In the genomic region with DNA sequence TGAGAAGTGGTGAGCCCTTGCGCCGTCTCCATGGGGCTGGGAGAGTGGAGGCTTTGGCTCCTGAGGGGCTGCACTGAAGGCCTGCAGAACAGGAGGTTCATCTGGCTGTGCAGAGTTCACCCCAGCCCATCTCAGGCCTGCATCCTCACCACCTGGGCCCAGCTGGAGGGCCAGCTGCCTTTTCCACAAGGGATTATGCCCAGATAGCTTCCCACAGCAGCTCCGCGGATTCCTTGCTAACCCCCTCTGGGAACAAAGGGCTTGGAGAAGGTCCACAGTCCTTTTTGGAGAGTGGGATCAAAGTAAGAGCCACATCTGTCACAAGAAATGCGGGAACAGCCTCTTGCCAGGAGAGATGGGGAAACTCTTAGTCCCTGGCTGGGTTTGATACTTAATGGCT, we compare ENCODE assay signal across 24 cellular contexts.
A peak's percentile ranks its signal among the peaks of the same experiment; 100 is the strongest.
DNase-seq lines count a peak whose midpoint lies in the region; ATAC-seq, FAIRE-seq and TF ChIP-seq lines count a peak whose summit lies in the region.
"Had no signal": no experiment of that assay in that cellular context is flagged by ENCODE, and none has a peak within 500 bp of the region (broad histone marks: within the 10 kb centered on the region; RNA-seq: fewer than 3 reads in every experiment).

No MANE protein-coding gene starts in this region.

- H2BK15ac ChIP-seq in H1 (ENCODE audit: low read length) (no peak overlapping the region), neuronal stem cell (ENCODE audit: low read length) (peak overlapping the region; percentile 93)

- peak overlapping the region; percentile 14; the same call in 1 of the 2 replicates for H4K8ac ChIP-seq in H1 (ENCODE audit: extremely low read depth, insufficient read depth, low read length)
- H4K8ac ChIP-seq in neuronal stem cell (ENCODE audit: low read depth, low read length) = no peak overlapping the region

- no peaks in the 10 kb centered on the region for H4K20me1 ChIP-seq in H1 (replicated peaks in 1 of 2; ENCODE audit: control insufficient read depth in 1 of 2, insufficient read depth in 2 of 2, low read length in 2 of 2)

- TF ChIP-seq POLR2A in H1 (IDR thresholded peaks at IDR 0.05; ENCODE audit: control extremely low read depth in 1 of 2, low read depth in 2 of 2, low read length in 2 of 2) = no peak

- peaks cover 84% of the 10 kb centered on the region for H3K4me1 Mint-ChIP-seq in CD14-positive monocyte

- no peak overlapping the region for H2AK5ac ChIP-seq in H1 (ENCODE audit: low read depth, low read length)
- H2AK5ac ChIP-seq in neuronal stem cell (ENCODE audit: low read depth, low read length) = peak overlapping the region; percentile 71

- no peak for TF ChIP-seq RAD21 in H1 (IDR thresholded peaks at IDR 0.05 in 1 of 2, conservative IDR thresholded peaks at IDR 0.05 in 1 of 2; ENCODE audit: low read depth in 2 of 2, low read length in 2 of 2)

- DNase-seq in Right ventricle myocardium inferior (ENCODE audit: missing footprints) (peak; percentile 76), right cardiac atrium (no peak), CD14-positive monocyte (ENCODE audit: low spot score) (no peak), H1 (ENCODE audit: low read depth in 1 of 2, low spot score in 2 of 2) (no peak), neuronal stem cell (ENCODE audit: low spot score) (no peak), DMS153 (lab: John Stamatoyannopoulos, UW) (no peak), A673 (ENCODE audit: low spot score) (no peak)
- DNase-seq: Calu3, DMS53, GM23248, H9, Karpas-422, MV-4-11, NCI-H1105, NCI-H1436 treated with DMSO at 0.1 percent for 48 hours, NCI-H187 treated with DMSO at 0.1 percent for 48 hours, NCI-H2107, NCI-H2227 treated with DMSO at 0.1 percent for 48 hours had no signal

- TF ChIP-seq CTCF in CD14-positive monocyte (IDR thresholded peaks at IDR 0.05) = no peak
- TF ChIP-seq CTCF in H1 (IDR thresholded peaks at IDR 0.05; ENCODE audit: control extremely low read depth in 1 of 3, insufficient read depth in 1 of 3, low read depth in 1 of 3, low read length in 3 of 3) = no peak
- TF ChIP-seq CTCF in A673 (conservative IDR thresholded peaks at IDR 0.05; ENCODE audit: low read depth, low read length) = no peak

- FAIRE-seq in H1 (lab: Jason Lieb, UNC) = no peak
- FAIRE-seq: A204.1, GM18507, HepG2, RCC 7860 had no signal

- H3K4ac ChIP-seq in H1 (replicated peaks; ENCODE audit: insufficient read length, low read depth, low read length) (no peak overlapping the region), neuronal stem cell (ENCODE audit: low read length) (no peak overlapping the region)

- peak overlapping the region in 4 of 7 donors; percentile 8 to 85 (median 56) for H3K27ac Mint-ChIP-seq in CD14-positive monocyte
- H3K27ac Mint-ChIP-seq: H9 had no signal

- H3K14ac ChIP-seq in H1 (ENCODE audit: insufficient read length) = no peak overlapping the region
- no peak overlapping the region for H3K14ac ChIP-seq in neuronal stem cell (ENCODE audit: low read length)

- POLR2A ChIA-PET in H1 (lab: Charles Lee; ENCODE audit: partially characterized antibody) = no interaction called here
- POLR2A ChIA-PET in A673 (lab: Charles Lee; ENCODE audit: low non-redundant PET) = no interaction called here

- no peak overlapping the region for H2BK120ac ChIP-seq in H1 (replicated peaks; ENCODE audit: low read depth, low read length)
- peak overlapping the region; percentile 64 for H2BK120ac ChIP-seq in neuronal stem cell (ENCODE audit: low read depth, low read length)

- CTCF ChIA-PET in H1 (lab: Charles Lee; ENCODE audit: partially characterized antibody) = interaction anchor here (0.8 to 2.2 kb wide), 3 partner anchors 32 to 166 kb away, joined by 3 to 8 read pairs (median 5); no protein-coding TSS in a partner anchor
- CTCF ChIA-PET in A673 (lab: Charles Lee) = no interaction called here

- H3K4me3 Mint-ChIP-seq in CD14-positive monocyte = no peak overlapping the region
- H3K4me3 Mint-ChIP-seq: H9 had no signal

- no peak overlapping the region for H3K23ac ChIP-seq in H1 (ENCODE audit: insufficient read length)
- no peak overlapping the region for H3K23ac ChIP-seq in neuronal stem cell (ENCODE audit: low read depth, low read length, poor library complexity)

- H2BK20ac ChIP-seq in H1 (ENCODE audit: low read length) = no peak overlapping the region

- TF ChIP-seq EP300 in H1 (IDR thresholded peaks at IDR 0.05; ENCODE audit: borderline replicate concordance in 1 of 2, low read depth in 2 of 2, low read length in 2 of 2) = no peak

- H3K23me2 ChIP-seq in H1 (ENCODE audit: low read depth, low read length) = no peaks in the 10 kb centered on the region

- H3K27me3 ChIP-seq in right cardiac atrium (ENCODE audit: control insufficient read depth, insufficient read depth) = no peaks in the 10 kb centered on the region
- no peaks in the 10 kb centered on the region; a peak in 1 of 7 replicates for H3K27me3 ChIP-seq in H1 (replicated peaks in 1 of 4; ENCODE audit: control insufficient read depth in 3 of 4, extremely low read depth in 1 of 4, insufficient read depth in 3 of 4, low read length in 3 of 4)
- no peaks in the 10 kb centered on the region for H3K27me3 ChIP-seq in neuronal stem cell (ENCODE audit: control insufficient read depth in 3 of 3, insufficient read depth in 3 of 3, low read depth in 1 of 3, low read length in 3 of 3)
- H3K27me3 ChIP-seq in A673 (replicated peaks; ENCODE audit: insufficient read depth, low read depth, low read length, poor library complexity) = no peaks in the 10 kb centered on the region
- H3K27me3 ChIP-seq: SJSA1 had no signal

- H3K27ac ChIP-seq in right cardiac atrium (ENCODE audit: low read length) (no peak overlapping the region), H1 (ENCODE audit: low read depth, low read length) (no peak overlapping the region), neuronal stem cell (replicated peaks; ENCODE audit: low read length) (no peak overlapping the region), A673 (ENCODE audit: low read depth, low read length, poor library complexity, severe bottlenecking) (no peak overlapping the region)
- H3K27ac ChIP-seq: GM23248, SJSA1 had no signal

- no TSS peak for BruUV-seq in A673 (replicated peaks; lab: Mats Ljungman, UMichigan)

- H3K9ac ChIP-seq in H1 (replicated peaks in 1 of 4; ENCODE audit: extremely low read depth in 1 of 4, low read depth in 3 of 4, low read length in 3 of 4) (no peak overlapping the region), neuronal stem cell (ENCODE audit: low read depth, low read length, poor library complexity) (no peak overlapping the region)
- H3K9ac ChIP-seq: GM23248 had no signal

- H3K18ac ChIP-seq in H1 (ENCODE audit: extremely low read depth, low read length) (no peak overlapping the region), neuronal stem cell (ENCODE audit: low read length) (peak overlapping the region; percentile 87)

- WGBS in right cardiac atrium = 74% methylated on average over 5 of the region's 5 CpGs
- 83% methylated on average over 5 of the region's 5 CpGs; no CpG with 5 or more reads in 1 of the 2 experiments for WGBS in H1 (ENCODE audit: extremely low coverage in 1 of 2, insufficient coverage in 1 of 2, insufficient read length in 1 of 2, insufficient replicate concordance in 2 of 2, low coverage in 1 of 2, low lambda C conversion rate in 2 of 2, missing lambda C conversion rate in 1 of 2), 2 experiments
- WGBS in neuronal stem cell (ENCODE audit: extremely low coverage in 2 of 2, insufficient read length in 2 of 2, insufficient replicate concordance in 1 of 2), 2 donors = no CpG with 5 or more reads among the region's 5 CpGs

- no peaks in the 10 kb centered on the region for H3K36me3 Mint-ChIP-seq in CD14-positive monocyte

- H4K5ac ChIP-seq in H1 (ENCODE audit: insufficient read length, low read depth, low read length) = no peak overlapping the region

- no peak overlapping the region for H3K56ac ChIP-seq in H1 (replicated peaks; ENCODE audit: insufficient read length, low read depth, low read length)

- H2BK12ac ChIP-seq in H1 (ENCODE audit: low read depth, low read length) (no peak overlapping the region), neuronal stem cell (ENCODE audit: low read length) (no peak overlapping the region)

- H3K4me2 ChIP-seq in H1 (ENCODE audit: insufficient read depth in 1 of 2, low read depth in 2 of 2, low read length in 2 of 2) (no peak overlapping the region), neuronal stem cell (ENCODE audit: insufficient read depth, low read length, poor library complexity, severe bottlenecking) (no peak overlapping the region)

- H2AFZ ChIP-seq in H1 (ENCODE audit: low read length) = no peak overlapping the region
- H2AFZ ChIP-seq in neuronal stem cell (ENCODE audit: low read length) = no peak overlapping the region
- H2AFZ ChIP-seq: GM23248 had no signal

- H3K4me1 ChIP-seq in right cardiac atrium (ENCODE audit: control insufficient read depth, insufficient read depth, low read length) (peaks cover 2% of the 10 kb centered on the region), H1 (replicated peaks in 1 of 4; ENCODE audit: control insufficient read depth in 3 of 4, insufficient read depth in 4 of 4, low read length in 3 of 4) (no peaks in the 10 kb centered on the region), neuronal stem cell (ENCODE audit: control insufficient read depth in 2 of 2, insufficient read depth in 1 of 2, low read depth in 1 of 2, low read length in 2 of 2) (peaks cover 0 to 3% of the 10 kb centered on the region in 2 donors), A673 (ENCODE audit: insufficient read depth, low read length, poor library complexity, severe bottlenecking) (no peaks in the 10 kb centered on the region)
- H3K4me1 ChIP-seq: SJSA1 had no signal

- intact Hi-C loops in Right ventricle myocardium inferior (cut with DNase I) = no loop called here
- intact Hi-C loops in right cardiac atrium (cut with DNase I) = no loop called here
- intact Hi-C loops in CD14-positive monocyte (cut with micrococcal nuclease) = no loop called here
- intact Hi-C loops in A673 (cut with micrococcal nuclease; ENCODE audit: unreplicated experiment) = no loop called here

- H3K4me3 ChIP-seq in right cardiac atrium (ENCODE audit: low read length) = no peak overlapping the region
- H3K4me3 ChIP-seq in H1 (ENCODE audit: extremely low read depth in 1 of 4, insufficient read depth in 2 of 4, low read depth in 3 of 4, low read length in 4 of 4) = no peak overlapping the region
- no peak overlapping the region for H3K4me3 ChIP-seq in neuronal stem cell (ENCODE audit: low read length in 2 of 2)
- no peak overlapping the region for H3K4me3 ChIP-seq in A673 (ENCODE audit: low read depth, low read length, poor library complexity, severe bottlenecking)
- H3K4me3 ChIP-seq: GM23248, SJSA1 had no signal

- peaks cover 0 to 2% (median 0%) of the 10 kb centered on the region in 3 donors for H3K27me3 Mint-ChIP-seq in CD14-positive monocyte (ENCODE audit: low read depth in 3 of 3)

- H2BK5ac ChIP-seq in H1 (ENCODE audit: low read depth, low read length) = no peak overlapping the region
- no peak overlapping the region for H2BK5ac ChIP-seq in neuronal stem cell (ENCODE audit: low read length)

- H4K91ac ChIP-seq in H1 (replicated peaks; ENCODE audit: insufficient read length, low read length) = no peak overlapping the region
- no peak overlapping the region for H4K91ac ChIP-seq in neuronal stem cell (ENCODE audit: low read depth, low read length, poor library complexity)

- H3K79me1 ChIP-seq in H1 (ENCODE audit: low read depth, low read length) (no peaks in the 10 kb centered on the region), neuronal stem cell (ENCODE audit: low read depth, low read length) (no peaks in the 10 kb centered on the region)

- H3K9me3 ChIP-seq in right cardiac atrium (ENCODE audit: control insufficient read depth, low read length) (no peaks in the 10 kb centered on the region), H1 (ENCODE audit: insufficient read depth in 2 of 2, low read depth in 1 of 2, low read length in 1 of 2) (no peaks in the 10 kb centered on the region), neuronal stem cell (replicated peaks in 1 of 2; ENCODE audit: control insufficient read depth in 2 of 2, insufficient read depth in 1 of 2, low read depth in 1 of 2, low read length in 2 of 2) (peaks cover 2 to 3% of the 10 kb centered on the region in 2 donors), A673 (ENCODE audit: low read depth, low read length, poor library complexity, severe bottlenecking) (no peaks in the 10 kb centered on the region)
- H3K9me3 ChIP-seq: SJSA1 had no signal

- no peaks in the 10 kb centered on the region for H3K36me3 ChIP-seq in H1 (ENCODE audit: control insufficient read depth in 2 of 4, insufficient read depth in 4 of 4, low read length in 3 of 4)
- H3K36me3 ChIP-seq in neuronal stem cell (replicated peaks in 1 of 2; ENCODE audit: control insufficient read depth in 2 of 2, insufficient read depth in 2 of 2, low read length in 2 of 2) = no peaks in the 10 kb centered on the region
- H3K36me3 ChIP-seq in A673 (ENCODE audit: insufficient read depth, low read length, poor library complexity, severe bottlenecking) = no peaks in the 10 kb centered on the region
- H3K36me3 ChIP-seq: SJSA1 had no signal

- H3K9me3 Mint-ChIP-seq in CD14-positive monocyte = peaks cover 0 to 2% (median 0%) of the 10 kb centered on the region in 7 donors
- H3K9me3 Mint-ChIP-seq: H9 had no signal

- no peaks in the 10 kb centered on the region for H3K79me2 ChIP-seq in H1 (ENCODE audit: control insufficient read depth in 1 of 2, insufficient read depth in 2 of 2, low read length in 2 of 2)

- ATAC-seq in Right ventricle myocardium inferior (peak; percentile 48), right cardiac atrium (no peak), GM18870 (IDR thresholded peaks at IDR 0.05; ENCODE audit: unreplicated experiment) (no peak)
- ATAC-seq: HepG2 had no signal
